ENCODE assay signal across 17 cellular contexts in genomic region chr4:168781341-168781740, GRCh38.
DNase-seq lines count a peak whose midpoint lies in the region; FAIRE-seq and TF ChIP-seq lines count a peak whose summit lies in the region.
"Had no signal": no experiment of that assay in that cellular context is flagged by ENCODE, and none has a peak within 500 bp of the region (broad histone marks: within the 10 kb centered on the region; RNA-seq: fewer than 3 reads in every experiment).

No MANE protein-coding gene starts in this region.

- H3K4me2 ChIP-seq in astrocyte (ENCODE audit: low read length), result no peak overlapping the region
- no peak overlapping the region for H3K4me2 ChIP-seq in trophoblast cell (ENCODE audit: low read length)

- H3K27me3 ChIP-seq in astrocyte (ENCODE audit: insufficient read depth, low read length) (no peaks in the 10 kb centered on the region), cardiac muscle cell (no peaks in the 10 kb centered on the region), trophoblast cell (ENCODE audit: insufficient read depth, low read length) (no peaks in the 10 kb centered on the region), endodermal cell (ENCODE audit: control insufficient read depth, insufficient read depth, low read length, poor library complexity, severe bottlenecking) (no peaks in the 10 kb centered on the region)
- H3K27me3 ChIP-seq: SJSA1 had no signal

- H3K36me3 ChIP-seq in astrocyte (ENCODE audit: insufficient read depth, low read length) (no peaks in the 10 kb centered on the region), cardiac muscle cell (no peaks in the 10 kb centered on the region), trophoblast cell (ENCODE audit: control insufficient read depth in 1 of 2, insufficient read depth in 2 of 2, low read length in 2 of 2) (peaks cover 0 to 2% of the 10 kb centered on the region in 2 experiments), endodermal cell (ENCODE audit: control insufficient read depth, insufficient read depth, low read length) (no peaks in the 10 kb centered on the region)
- H3K36me3 ChIP-seq: HAP-1 had no signal

- H3K4me3 ChIP-seq in astrocyte (ENCODE audit: insufficient read depth, low read depth, low read length) (no peak overlapping the region), cardiac muscle cell (no peak overlapping the region), trophoblast cell (ENCODE audit: low read depth, low read length) (peak overlapping the region; percentile 56), endodermal cell (ENCODE audit: low read length) (no peak overlapping the region)
- H3K4me3 ChIP-seq: HAP-1, SJSA1 had no signal

- no peaks in the 10 kb centered on the region for H3K27me3 Mint-ChIP-seq in astrocyte (ENCODE audit: low read depth, unreplicated experiment)
- peaks cover 4% of the 10 kb centered on the region for H3K27me3 Mint-ChIP-seq in endodermal cell (ENCODE audit: insufficient read depth)

- H3K9me3 Mint-ChIP-seq in astrocyte (ENCODE audit: unreplicated experiment) (peaks cover 8% of the 10 kb centered on the region), endodermal cell (peaks cover 35% of the 10 kb centered on the region)

- H3K27ac ChIP-seq in astrocyte (ENCODE audit: low read depth, low read length) (no peak overlapping the region), cardiac muscle cell (peak overlapping the region; percentile 59), trophoblast cell (ENCODE audit: low read depth, low read length) (peak overlapping the region; percentile 6), endodermal cell (ENCODE audit: low read depth, low read length) (no peak overlapping the region)
- H3K27ac ChIP-seq: SJSA1 had no signal

- no peak for FAIRE-seq in astrocyte (lab: Jason Lieb, UNC)

- DNase-seq in astrocyte (ENCODE audit: low read depth), result no peak
- DNase-seq in cardiac muscle cell (ENCODE audit: low read depth in 1 of 2, low spot score in 1 of 2), result peak in 1 of 2 donors; percentile 61
- peak; percentile 31 for DNase-seq in myocyte (ENCODE audit: low read depth)
- no peak for DNase-seq in trophoblast cell
- DNase-seq in NCI-H1417 (lab: John Stamatoyannopoulos, UW), result no peak
- no peak for DNase-seq in endodermal cell
- no peak for DNase-seq in RKO (ENCODE audit: low spot score)
- no peak for DNase-seq in activated naive CD4-positive, alpha-beta T cell treated with Interleukin-2 at 50 U/mL for 16 hours
- DNase-seq: ACHN, Caco-2, DMS153, NCI-H1930, NCI-H446 treated with DMSO at 0.1 percent for 48 hours, OCI-M1, RPMI8226 had no signal

- H3K9ac ChIP-seq in astrocyte (ENCODE audit: low read length) (no peak overlapping the region), trophoblast cell (ENCODE audit: low read length) (peak overlapping the region; percentile 69), endodermal cell (ENCODE audit: extremely low read depth, low read length, poor library complexity, severe bottlenecking) (no peak overlapping the region)

- H3K9me3 ChIP-seq in astrocyte (ENCODE audit: insufficient read depth, low read depth, low read length) (no peaks in the 10 kb centered on the region), cardiac muscle cell (ENCODE audit: low read depth) (no peaks in the 10 kb centered on the region), trophoblast cell (ENCODE audit: insufficient read depth, low read depth, low read length) (no peaks in the 10 kb centered on the region), endodermal cell (ENCODE audit: control insufficient read depth, low read length) (peaks cover 6% of the 10 kb centered on the region)
- H3K9me3 ChIP-seq: SJSA1 had no signal

- H2AK5ac ChIP-seq in trophoblast cell (ENCODE audit: low read length), result no peak overlapping the region

- no peak overlapping the region for H2BK5ac ChIP-seq in trophoblast cell (ENCODE audit: low read depth, low read length, poor library complexity)

- H4K12ac ChIP-seq in trophoblast cell (ENCODE audit: low read depth, low read length), result no peak overlapping the region

- H4K8ac ChIP-seq in trophoblast cell (ENCODE audit: low read depth, low read length), result no peak overlapping the region

- H3K18ac ChIP-seq in trophoblast cell (ENCODE audit: low read length), result peak overlapping the region; percentile 33

- peaks cover 31% of the 10 kb centered on the region for H3K36me3 Mint-ChIP-seq in astrocyte (ENCODE audit: low read depth, unreplicated experiment)
- H3K36me3 Mint-ChIP-seq in endodermal cell (ENCODE audit: low read depth), result peaks cover 10% of the 10 kb centered on the region

- H3K27ac Mint-ChIP-seq in astrocyte (ENCODE audit: unreplicated experiment) (peak overlapping the region; percentile 44), endodermal cell (no peak overlapping the region)

- no peak overlapping the region for H2BK120ac ChIP-seq in trophoblast cell (ENCODE audit: insufficient read depth, low read length, poor library complexity)

- no peaks in the 10 kb centered on the region for H3K4me1 ChIP-seq in astrocyte (ENCODE audit: insufficient read depth, low read length)
- H3K4me1 ChIP-seq in cardiac muscle cell (ENCODE audit: low read depth), result peaks cover 18% of the 10 kb centered on the region
- peaks cover 9 to 15% of the 10 kb centered on the region in 2 experiments for H3K4me1 ChIP-seq in trophoblast cell (ENCODE audit: control insufficient read depth in 1 of 2, insufficient read depth in 2 of 2, low read length in 2 of 2)
- peaks cover 9% of the 10 kb centered on the region for H3K4me1 ChIP-seq in endodermal cell (ENCODE audit: control insufficient read depth, insufficient read depth, low read length)
- H3K4me1 ChIP-seq: Caco-2, HAP-1 had no signal

- H3K4me3 Mint-ChIP-seq in astrocyte (ENCODE audit: unreplicated experiment), result peak overlapping the region; percentile 4
- H3K4me3 Mint-ChIP-seq in endodermal cell, result no peak overlapping the region

- H3K4me1 Mint-ChIP-seq in astrocyte (ENCODE audit: low read depth, unreplicated experiment), result peaks cover 36% of the 10 kb centered on the region
- H3K4me1 Mint-ChIP-seq in endodermal cell, result peaks cover 18% of the 10 kb centered on the region

- peak overlapping the region; percentile 6 for H2BK12ac ChIP-seq in trophoblast cell (ENCODE audit: low read length)

- H3K4ac ChIP-seq in trophoblast cell (ENCODE audit: low read depth, low read length), result no peak overlapping the region

- peak overlapping the region; percentile 17 for H3K23ac ChIP-seq in trophoblast cell (ENCODE audit: low read length)

- H3K14ac ChIP-seq in trophoblast cell (ENCODE audit: low read length), result no peak overlapping the region

- no peak for TF ChIP-seq CTCF in astrocyte (IDR thresholded peaks at IDR 0.05; ENCODE audit: insufficient read depth, low read depth, low read length)
- TF ChIP-seq CTCF in cardiac muscle cell (IDR thresholded peaks at IDR 0.05; ENCODE audit: low read depth, low read length), result no peak
- TF ChIP-seq CTCF in endodermal cell (conservative IDR thresholded peaks at IDR 0.05), result no peak

- H3K79me2 ChIP-seq in astrocyte (ENCODE audit: insufficient read depth, low read length) (peaks cover 27% of the 10 kb centered on the region), trophoblast cell (ENCODE audit: control insufficient read depth, insufficient read depth, low read length, poor library complexity) (peaks cover 1% of the 10 kb centered on the region)

- peaks cover 19% of the 10 kb centered on the region for H3K79me1 ChIP-seq in trophoblast cell (ENCODE audit: low read length)

- H4K91ac ChIP-seq in trophoblast cell (ENCODE audit: low read depth, low read length), result no peak overlapping the region

- WGBS in trophoblast cell (ENCODE audit: extremely low coverage, insufficient coverage, insufficient read length), result no CpG with 5 or more reads among the region's 4 CpGs
- WGBS in endodermal cell (ENCODE audit: insufficient coverage in 1 of 2, insufficient read length in 1 of 2), 2 experiments, result 73 to 87% methylated on average over 4 of the region's 4 CpGs

- H2AFZ ChIP-seq in astrocyte (ENCODE audit: low read depth, low read length), result no peak overlapping the region
- no peak overlapping the region for H2AFZ ChIP-seq in trophoblast cell (ENCODE audit: insufficient read depth, low read length, poor library complexity)

- H4K20me1 ChIP-seq in astrocyte (ENCODE audit: insufficient read depth, low read length), result no peaks in the 10 kb centered on the region

Comparison
In these comparisons a context has a peak if more than half of its experiments do, and no peak if none do; other contexts are left out.
1. H3K27ac ChIP-seq: peak in cardiac muscle cell (single experiment) and trophoblast cell (single experiment); none in astrocyte (single experiment) and endodermal cell (single experiment).